Comparison of ENCODE assay signal across 8 cellular contexts in the genomic region with DNA sequence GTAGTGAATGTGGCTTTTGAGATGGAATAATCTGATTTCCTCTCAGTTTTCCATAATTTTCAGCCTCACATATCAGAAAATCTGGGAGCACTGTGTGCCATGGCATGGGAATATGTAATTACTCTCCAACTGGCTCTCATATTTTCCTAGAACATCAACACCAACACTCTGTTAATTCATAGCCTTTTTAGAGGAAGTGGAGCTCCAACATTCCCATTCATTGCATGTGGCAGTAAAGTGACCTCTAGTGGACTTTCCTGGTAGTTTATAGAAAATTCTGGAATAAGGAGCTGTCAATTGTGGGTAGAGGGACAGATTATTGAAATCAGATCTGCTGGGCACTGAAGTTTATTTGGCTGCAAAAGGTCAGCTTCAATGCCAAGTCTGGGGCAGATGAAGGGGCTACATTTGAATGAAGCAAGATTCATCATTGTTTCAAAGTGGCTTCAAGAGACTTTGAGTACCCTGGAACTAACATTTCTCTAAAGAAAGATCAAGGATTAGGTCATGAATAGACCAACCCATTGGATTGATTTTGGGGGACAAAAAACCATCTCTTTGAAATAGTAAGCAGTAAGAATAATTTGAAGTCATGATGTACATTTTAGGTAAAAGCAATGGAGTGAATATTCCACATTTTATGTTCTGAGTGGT. TPM values are rescaled to one million over a fixed set of nuclear protein-coding genes. Genes with fewer than 3 reads are reported as not detected.
DNase-seq lines count a peak whose midpoint lies in the region; ATAC-seq and TF ChIP-seq lines count a peak whose summit lies in the region.

No MANE protein-coding gene starts in this region.

- H3K79me2 ChIP-seq in OCI-LY7 (ENCODE audit: insufficient read depth, low read depth, low read length), result no peaks in the 10 kb centered on the region

- H3K4me1 ChIP-seq in OCI-LY7 (ENCODE audit: insufficient read depth, low read length, poor library complexity, severe bottlenecking), result peaks cover 52% of the 10 kb centered on the region

- no TSS peak for BruUV-seq in OCI-LY7 (replicated peaks; lab: Mats Ljungman, UMichigan)

- H3K36me3 ChIP-seq in OCI-LY7 (ENCODE audit: insufficient read depth, low read length), result no peaks in the 10 kb centered on the region

- no peaks in the 10 kb centered on the region for H3K9me2 ChIP-seq in OCI-LY7 (ENCODE audit: insufficient read depth, low read length)

- POLR2A ChIA-PET in OCI-LY7 (lab: Charles Lee), result interaction anchor here (0.7 to 3.6 kb wide), 2 partner anchors 14 to 100 kb away, joined by 4 to 17 read pairs; no protein-coding TSS in a partner anchor

- TF ChIP-seq CTCF in OCI-LY7 (conservative IDR thresholded peaks at IDR 0.05; ENCODE audit: low read length), result peak; percentile 88

- H3K4me2 ChIP-seq in OCI-LY7 (ENCODE audit: low read length), result peak overlapping the region; percentile 55

- H4K20me1 ChIP-seq in OCI-LY7 (ENCODE audit: insufficient read depth, low read length), result no peaks in the 10 kb centered on the region

- H2AFZ ChIP-seq in OCI-LY7 (ENCODE audit: low read length), result peak overlapping the region; percentile 86

- peak overlapping the region; percentile 38 for H3K27ac ChIP-seq in OCI-LY7 (ENCODE audit: low read depth, low read length, poor library complexity, severe bottlenecking)

- ATAC-seq in HG03280 (IDR thresholded peaks at IDR 0.05; ENCODE audit: unreplicated experiment) (no peak), HG02759 (IDR thresholded peaks at IDR 0.05; ENCODE audit: unreplicated experiment) (no peak)

- intact Hi-C loops in OCI-LY7 (cut with micrococcal nuclease; ENCODE audit: unreplicated experiment), result loop anchor here (10.0 kb wide), 1 partner anchor 620 kb away; a partner anchor contains a TSS

- H3K4me3 ChIP-seq in OCI-LY7 (ENCODE audit: low read depth, low read length, poor library complexity, severe bottlenecking), result no peak overlapping the region

- no peaks in the 10 kb centered on the region for H3K9me3 ChIP-seq in OCI-LY7 (ENCODE audit: low read length)

- CTCF ChIA-PET in OCI-LY7 (lab: Charles Lee; ENCODE audit: unreplicated experiment), result interaction anchor here (0.6 kb wide), 1 partner anchor 71 kb away, joined by 3 read pairs; no protein-coding TSS in a partner anchor

- DNase-seq in AG20443 (ENCODE audit: low spot score) (peak; percentile 59), H4 (ENCODE audit: low spot score) (peak; percentile 57), OCI-LY7 (ENCODE audit: low spot score) (no peak), fibroblast of peridontal ligament (ENCODE audit: extremely low read depth) (peak; percentile 61), retina (peak; percentile 39)
- no peak for DNase-seq in activated CD4-positive, alpha-beta T cell treated with anti-CD3 and anti-CD28 coated beads for 1 hour

RNA-seq across cellular contexts. Expression of a gene that starts 23.6 kb away (rescaled TPM):
- 0.06 TPM in 1 of 2 replicates, not detected in the other for total RNA-seq in H4 (2014; rRNA removed; shearing (Covaris generic))
- total RNA-seq in OCI-LY7 (2014; rRNA removed; shearing (Covaris generic)), result 4.0 and 8.6 TPM in 2 replicates
- 3.4 and 4.2 TPM in 2 replicates for total RNA-seq in OCI-LY7 (2022)

Comparison
In these comparisons a context has a peak if more than half of its experiments do, and no peak if none do; other contexts are left out.
1. DNase-seq: peak in AG20443 (single experiment), H4 (single experiment), fibroblast of peridontal ligament (single experiment) and retina (single experiment); none in OCI-LY7 (single experiment) and activated CD4-positive, alpha-beta T cell treated with anti-CD3 and anti-CD28 coated beads for 1 hour (single experiment).